ENCODE assay signal across 12 cellular contexts in genomic region chr2:73870084-73870483, GRCh38. TPM values are rescaled to one million over a fixed set of nuclear protein-coding genes. Genes with fewer than 3 reads are reported as not detected.
DNase-seq lines count a peak whose midpoint lies in the region; ATAC-seq and TF ChIP-seq lines count a peak whose summit lies in the region.
"Had no signal": no experiment of that assay in that cellular context is flagged by ENCODE, and none has a peak within 500 bp of the region (broad histone marks: within the 10 kb centered on the region; RNA-seq: fewer than 3 reads in every experiment).

No MANE protein-coding gene starts in this region.

- H3K79me1 ChIP-seq in IMR-90 (ENCODE audit: low read depth in 1 of 2, low read length in 2 of 2), result no peaks in the 10 kb centered on the region

- intact Hi-C loops in IMR-90 (cut with micrococcal nuclease) (loop anchor here (2.0 kb wide), 1 partner anchor 41 kb away; the partner anchor contains the start of gene STAMBP), tibial artery (cut with DNase I; ENCODE audit: low total_unique reads) (no loop called here)

- no TSS peak for BruUV-seq in IMR-90 (replicated peaks; lab: Mats Ljungman, UMichigan)

- H3K23ac ChIP-seq in IMR-90 (ENCODE audit: low read depth, low read length), result no peak overlapping the region; the same call in 1 of the 2 replicates

- H3K36me3 ChIP-seq in IMR-90 (ENCODE audit: control insufficient read depth, insufficient read depth, low read length) (peaks cover 4% of the 10 kb centered on the region; the same call in 1 of the 2 replicates), tibial artery (peaks cover 5 to 20% (median 19%) of the 10 kb centered on the region in 3 donors)

- H4K8ac ChIP-seq in IMR-90 (ENCODE audit: low read depth in 2 of 2, low read length in 2 of 2), result peak overlapping the region; percentile 7 to 43; a peak in 2 of 4 replicates

- peak overlapping the region; percentile 60; the same call in 1 of the 2 replicates for H4K91ac ChIP-seq in IMR-90 (ENCODE audit: insufficient read depth, low read depth, low read length)

- H2BK20ac ChIP-seq in IMR-90 (ENCODE audit: low read depth, low read length), result peak overlapping the region; percentile 28; the same call in 1 of the 2 replicates

- H3K4me3 ChIP-seq in IMR-90 (ENCODE audit: insufficient read depth, low read depth, low read length) (no peak overlapping the region), choroid plexus epithelial cell (ENCODE audit: low read depth, low read length) (no peak overlapping the region), tibial artery (no peak overlapping the region)
- H3K4me3 ChIP-seq: PC-9 had no signal

- CTCF ChIA-PET in IMR-90 (lab: Yijun Ruan, JAX), result interaction anchor here (1.8 kb wide), 1 partner anchor 9 kb away, joined by 4 read pairs; no protein-coding TSS in a partner anchor

- no CpG with 5 or more reads among the region's 4 CpGs for WGBS in IMR-90 (ENCODE audit: extremely low coverage in 2 of 2, insufficient read length in 1 of 2), 2 experiments

- in situ Hi-C loops in IMR-90 (cut with MboI; ENCODE audit: low sequenced_read_pairs), result no loop called here

- H3K18ac ChIP-seq in IMR-90 (ENCODE audit: low read depth, low read length), result no peak overlapping the region; the same call in 1 of the 2 replicates

- 0 out of 2 replicates have a peak overlapping the region, but pooled peaks have one; percentile 66 for H3K4ac ChIP-seq in IMR-90 (ENCODE audit: low read depth, low read length)

- TF ChIP-seq POLR2A in IMR-90 (IDR thresholded peaks at IDR 0.05; ENCODE audit: low read depth, low read length), result no peak

- H2AK5ac ChIP-seq in IMR-90 (ENCODE audit: low read depth, low read length), result no peak overlapping the region

- peak overlapping the region; percentile 53 for H2AFZ ChIP-seq in IMR-90 (replicated peaks; ENCODE audit: low read length, poor library complexity)
- H2AFZ ChIP-seq: PC-9 had no signal

- H4K20me1 ChIP-seq in IMR-90 (ENCODE audit: insufficient read depth, low read length), result no peaks in the 10 kb centered on the region

- ATAC-seq in IMR-90 (ENCODE audit: low read depth) (peak; percentile 96), GM19395 (IDR thresholded peaks at IDR 0.05; ENCODE audit: unreplicated experiment) (no peak), HG03432 (IDR thresholded peaks at IDR 0.05; ENCODE audit: unreplicated experiment) (no peak)
- ATAC-seq: activated CD4-positive, CD25-positive, alpha-beta regulatory T cell treated with anti-CD3 and anti-CD28 coated beads, Interleukin-2, amount 50 U/mL, for 24 hours; natural killer cell had no signal

- peak overlapping the region; percentile 5; the same call in 1 of the 2 replicates for H2BK120ac ChIP-seq in IMR-90 (ENCODE audit: low read depth, low read length)

- H3K9ac ChIP-seq in IMR-90 (ENCODE audit: low read depth, low read length), result no peak overlapping the region

- H2BK15ac ChIP-seq in IMR-90 (ENCODE audit: low read depth, low read length), result peak overlapping the region; percentile 70; the same call in 2 of the 3 replicates

- DNase-seq in IMR-90, result peak; percentile 98
- peak; percentile 97 for DNase-seq in choroid plexus epithelial cell (ENCODE audit: low read depth)
- peak; percentile 6 for DNase-seq in kidney glomerular epithelial cell (lab: John Stamatoyannopoulos, UW)
- peak; percentile 73 to 91 for DNase-seq in tibial artery
- no peak for DNase-seq in stimulated activated naive CD4-positive, alpha-beta T cell treated with Interleukin-2 at 50 U/mL for 16 hours (lab: John Stamatoyannopoulos, UW)
- DNase-seq: activated naive CD4-positive, alpha-beta T cell; GF-D8; natural killer cell; PC-9 had no signal

- 0 out of 2 replicates have a peak overlapping the region, but pooled peaks have one; percentile 35 for H3K56ac ChIP-seq in IMR-90 (ENCODE audit: extremely low read depth, insufficient read depth, low read length)

- H2AK9ac ChIP-seq in IMR-90 (replicated peaks; ENCODE audit: low read depth, low read length, poor library complexity), result no peak overlapping the region

- TF ChIP-seq RAD21 in IMR-90 (IDR thresholded peaks at IDR 0.05; ENCODE audit: low read length), result no peak

- H3K27ac ChIP-seq in IMR-90 (ENCODE audit: insufficient read depth, low read length) (peak overlapping the region; percentile 41; the same call in 1 of the 2 replicates), tibial artery (peak overlapping the region; percentile 71 to 74)
- H3K27ac ChIP-seq: PC-9 had no signal

- peaks cover 2% of the 10 kb centered on the region; the same call in 1 of the 2 replicates for H3K4me1 ChIP-seq in IMR-90 (ENCODE audit: control insufficient read depth, insufficient read depth, low read length)
- H3K4me1 ChIP-seq in tibial artery, result peaks cover 0 to 11% (median 3%) of the 10 kb centered on the region in 4 donors

- POLR2A ChIA-PET in IMR-90 (lab: Charles Lee; ENCODE audit: unreplicated experiment), result interaction anchor here (0.9 kb wide), 1 partner anchor 24 kb away, joined by 3 read pairs; no protein-coding TSS in a partner anchor

- H3K9me1 ChIP-seq in IMR-90 (ENCODE audit: insufficient read depth, low read length), result peaks cover 10% of the 10 kb centered on the region; the same call in 1 of the 2 replicates

- no peak for TF ChIP-seq CTCF in IMR-90 (conservative IDR thresholded peaks at IDR 0.05; ENCODE audit: low read depth, low read length)
- no peak for TF ChIP-seq CTCF in choroid plexus epithelial cell (conservative IDR thresholded peaks at IDR 0.05; ENCODE audit: low read depth, low read length)
- TF ChIP-seq CTCF in tibial artery (IDR thresholded peaks at IDR 0.05), result no peak

- H3K27me3 ChIP-seq in IMR-90 (ENCODE audit: control insufficient read depth, insufficient read depth, low read length) (no peaks in the 10 kb centered on the region), tibial artery (no peaks in the 10 kb centered on the region)

- no peak overlapping the region for H4K5ac ChIP-seq in IMR-90 (ENCODE audit: low read depth, low read length)

- 0 out of 2 replicates have a peak overlapping the region, but pooled peaks have one; percentile 19 for H3K4me2 ChIP-seq in IMR-90 (ENCODE audit: low read depth, low read length)
- H3K4me2 ChIP-seq: PC-9 had no signal

- dilution Hi-C loops in IMR-90 (cut with HindIII; ENCODE audit: low sequenced_read_pairs, unreplicated experiment), result no loop called here

- H2BK5ac ChIP-seq in IMR-90 (ENCODE audit: low read depth, low read length, poor library complexity, severe bottlenecking), result peak overlapping the region; percentile 5

- H3K9me3 ChIP-seq in IMR-90 (ENCODE audit: control insufficient read depth, insufficient read depth, low read length), result no peaks in the 10 kb centered on the region
- no peaks in the 10 kb centered on the region for H3K9me3 ChIP-seq in tibial artery

- H3K14ac ChIP-seq in IMR-90 (replicated peaks; ENCODE audit: low read depth, low read length), result no peak overlapping the region

TF ChIP-seq in IMR-90, 13 proteins besides CTCF, POLR2A, EP300 and RAD21:
- TF ChIP-seq MXI1 (IDR thresholded peaks at IDR 0.05; ENCODE audit: borderline replicate concordance, low read depth, low read length) (peak; percentile 50), MAZ (IDR thresholded peaks at IDR 0.05; ENCODE audit: borderline replicate concordance, low read depth, low read length) (no peak), CHD1 (IDR thresholded peaks at IDR 0.05; ENCODE audit: low read depth, low read length) (no peak), BHLHE40 (IDR thresholded peaks at IDR 0.05; ENCODE audit: low read depth, low read length) (no peak), RCOR1 (IDR thresholded peaks at IDR 0.05; ENCODE audit: insufficient replicate concordance, low read length) (no peak), FOS (IDR thresholded peaks at IDR 0.05; ENCODE audit: low read depth, low read length) (no peak), RFX5 (IDR thresholded peaks at IDR 0.05; ENCODE audit: low read depth, low read length) (no peak), USF2 (IDR thresholded peaks at IDR 0.05; ENCODE audit: low read depth, low read length) (no peak), MAFK (IDR thresholded peaks at IDR 0.05; ENCODE audit: low read depth, low read length) (no peak), CEBPB (IDR thresholded peaks at IDR 0.05; ENCODE audit: low read depth, low read length) (peak; percentile 81), ELK1 (IDR thresholded peaks at IDR 0.05; ENCODE audit: borderline replicate concordance, low read depth, low read length) (no peak), SMC3 (IDR thresholded peaks at IDR 0.05; ENCODE audit: low read depth, low read length) (no peak), NFE2L2 (IDR thresholded peaks at IDR 0.05; ENCODE audit: low read depth, low read length) (no peak)

RNA-seq across cellular contexts. Expression of gene ACTG2, which starts 22.7 kb away (rescaled TPM):
- total RNA-seq in IMR-90 (2012; rRNA removed), result 349 and 523 TPM in 2 replicates
- 887 and 899 TPM in 2 replicates for polyA plus RNA-seq in IMR-90 (2012; rRNA removed)
- 644 and 1,415 TPM in 2 replicates for polyA plus RNA-seq in IMR-90 (2012; cell fraction: cytosol; rRNA removed)
- polyA plus RNA-seq in IMR-90 (2012; cell fraction: nucleus; rRNA removed; ENCODE audit: low replicate concordance), result 237 and 431 TPM in 2 replicates
- total RNA-seq: natural killer cell, PC-9 had no signal

RNA-seq across cellular contexts. Expression of gene STAMBP, which starts 41.3 kb away (rescaled TPM):
- total RNA-seq in IMR-90 (2012; rRNA removed), result 33.9 and 38.7 TPM in 2 replicates
- 29.7 and 29.8 TPM in 2 replicates for polyA plus RNA-seq in IMR-90 (2012; rRNA removed)
- polyA plus RNA-seq in IMR-90 (2012; cell fraction: cytosol; rRNA removed), result 19.1 and 24.1 TPM in 2 replicates
- polyA plus RNA-seq in IMR-90 (2012; cell fraction: nucleus; rRNA removed; ENCODE audit: low replicate concordance), result 11.1 and 26.9 TPM in 2 replicates

RNA-seq across cellular contexts. Expression of gene DGUOK, which starts 56.6 kb away (rescaled TPM):
- 57.2 and 66.3 TPM in 2 replicates for total RNA-seq in IMR-90 (2012; rRNA removed)
- 111 and 116 TPM in 2 replicates for polyA plus RNA-seq in IMR-90 (2012; rRNA removed)
- polyA plus RNA-seq in IMR-90 (2012; cell fraction: cytosol; rRNA removed), result 95.7 and 122 TPM in 2 replicates
- polyA plus RNA-seq in IMR-90 (2012; cell fraction: nucleus; rRNA removed; ENCODE audit: low replicate concordance), result 37.3 and 50.6 TPM in 2 replicates
